ENCODE assay signal across 7 cellular contexts in genomic region chr6:28865551-28866341, GRCh38. TPM values are rescaled to one million over a fixed set of nuclear protein-coding genes. Genes with fewer than 3 reads are reported as not detected.
A peak's percentile ranks its signal among the peaks of the same experiment; 100 is the strongest.
DNase-seq lines count a peak whose midpoint lies in the region; ATAC-seq, FAIRE-seq and TF ChIP-seq lines count a peak whose summit lies in the region.
"Not testable (repeated sequence)": the region's sequence is repeated elsewhere in the genome, so short reads cannot be mapped to it uniquely, and the experiment has no call there.

No MANE protein-coding gene starts in this region.

- not testable (repeated sequence) for TF ChIP-seq POLR2A in NB4 (IDR thresholded peaks at IDR 0.05; ENCODE audit: extremely low read depth, insufficient read length); right lobe of liver (IDR thresholded peaks at IDR 0.05)

- peak overlapping the region; percentile 84 for H3K4me2 ChIP-seq in smooth muscle cell

- ATAC-seq in right lobe of liver, result not testable (repeated sequence)

- H3K4me3 ChIP-seq in NB4 (ENCODE audit: low read depth, low read length) (peak overlapping the region; percentile 63), right lobe of liver (peak overlapping the region; percentile 51 to 57 (median 54)), smooth muscle cell (peak overlapping the region; percentile 70)

- H4K20me1 ChIP-seq in smooth muscle cell (ENCODE audit: low read depth), result not testable (repeated sequence)

- not testable (repeated sequence) for H3K9me3 ChIP-seq in right lobe of liver; smooth muscle cell (replicated peaks; ENCODE audit: low read depth)

- H3K4me1 ChIP-seq in right lobe of liver; smooth muscle cell (ENCODE audit: low read depth): not testable (repeated sequence)

- DNase-seq in GM18507 (ENCODE audit: extremely low spot score, insufficient read length, low read depth); right lobe of liver; smooth muscle cell (lab: John Stamatoyannopoulos, UW; ENCODE audit: unreplicated experiment): not testable (repeated sequence)
- DNase-seq in NB4 (ENCODE audit: low read depth) (peak; percentile 81), SHP77 treated with DMSO at 0.1 percent for 48 hours (lab: John Stamatoyannopoulos, UW) (peak; percentile 97), activated T-cell treated with anti-CD3 and anti-CD28 coated beads for 24 hours (ENCODE audit: low read depth) (peak; percentile 55), ecto neural progenitor cell (ENCODE audit: low spot score) (peak; percentile 69)

- 77% methylated on average over 21 of the region's 23 CpGs for WGBS in right lobe of liver (ENCODE audit: insufficient coverage, low coverage, low lambda C conversion rate, missing lambda C conversion rate)
- WGBS in smooth muscle cell (ENCODE audit: low lambda C conversion rate), result 74% methylated on average over 23 of the region's 23 CpGs

- H3K9ac ChIP-seq in smooth muscle cell (ENCODE audit: low read depth), result not testable (repeated sequence)

- not testable (repeated sequence) for H3F3A ChIP-seq in smooth muscle cell (ENCODE audit: low read depth)

- H3K27ac ChIP-seq in right lobe of liver, result peak overlapping the region in 1 of 3 donors; percentile 52
- H3K27ac ChIP-seq in smooth muscle cell (ENCODE audit: low read depth), result not testable (repeated sequence)

- FAIRE-seq in GM18507 (lab: Jason Lieb, UNC), result peak; percentile 15

- not testable (repeated sequence) for TF ChIP-seq CTCF in NB4 (IDR thresholded peaks at IDR 0.05; ENCODE audit: low read depth, low read length); right lobe of liver (IDR thresholded peaks at IDR 0.05); smooth muscle cell (IDR thresholded peaks at IDR 0.05; ENCODE audit: borderline replicate concordance, insufficient read depth, poor library complexity, severe bottlenecking)

- H2AFZ ChIP-seq in smooth muscle cell (ENCODE audit: low read depth), result peak overlapping the region; percentile 88

- intact Hi-C loops in right lobe of liver (cut with DNase I), result not testable (repeated sequence)

- not testable (repeated sequence) for H3K27me3 ChIP-seq in right lobe of liver; smooth muscle cell (ENCODE audit: low read depth)

- not testable (repeated sequence) for H3K36me3 ChIP-seq in right lobe of liver; smooth muscle cell (ENCODE audit: low read depth)

- not testable (repeated sequence) for H3K79me2 ChIP-seq in smooth muscle cell (ENCODE audit: low read depth)

RNA-seq across cellular contexts. Expression of gene TRIM27, which starts 58.0 kb away (rescaled TPM):
- 10 to 100 TPM; 31.5 to 54.8 (median 36.7) TPM for total RNA-seq in right lobe of liver
- total RNA-seq in smooth muscle cell, result 61.6 and 63.8 TPM in 2 replicates
- 55.5 and 62.0 TPM in 2 replicates for polyA plus RNA-seq in smooth muscle cell
